ENCODE assay signal across 14 cellular contexts in the genomic region with DNA sequence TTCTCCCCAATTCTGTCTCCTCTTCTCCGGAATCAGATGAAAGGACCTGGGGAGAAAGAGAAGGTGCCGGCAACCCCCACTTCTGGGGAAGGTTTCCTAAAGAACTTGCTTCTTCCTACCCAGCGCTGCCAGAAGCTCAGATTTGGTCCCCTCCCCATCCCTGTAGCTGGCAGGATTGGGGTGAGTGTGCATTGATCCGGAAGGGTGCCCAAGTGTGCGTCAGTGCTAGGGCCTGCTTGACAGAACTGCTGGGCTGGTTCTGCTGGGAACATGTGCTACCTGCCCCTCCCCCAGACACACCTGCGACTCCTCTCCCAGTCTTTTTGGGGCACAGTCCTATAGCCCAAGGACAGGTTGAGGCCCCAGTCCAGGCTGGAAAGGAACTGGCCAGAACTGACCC. TPM values are rescaled to one million over a fixed set of nuclear protein-coding genes. Genes with fewer than 3 reads are reported as not detected.
DNase-seq lines count a peak whose midpoint lies in the region; ATAC-seq and TF ChIP-seq lines count a peak whose summit lies in the region.
"Had no signal": no experiment of that assay in that cellular context is flagged by ENCODE, and none has a peak within 500 bp of the region (broad histone marks: within the 10 kb centered on the region; RNA-seq: fewer than 3 reads in every experiment).

No MANE protein-coding gene starts in this region.

- H3K4me1 ChIP-seq in prostate gland (replicated peaks), result no peaks in the 10 kb centered on the region
- H3K4me1 ChIP-seq in CD4-positive, alpha-beta memory T cell (ENCODE audit: insufficient read depth, low read length), result peaks cover 23% of the 10 kb centered on the region

- peaks cover 0 to 3% (median 0%) of the 10 kb centered on the region in 5 experiments for H3K9me3 Mint-ChIP-seq in brain
- H3K9me3 Mint-ChIP-seq in stimulated activated effector memory CD8-positive, alpha-beta T cell treated with anti-CD3 and anti-CD28 coated beads, Interleukin-12 subunit alpha, Interleukin-12 subunit beta, amount 100 ng/mL, for 72 hours, result no peaks in the 10 kb centered on the region
- no peaks in the 10 kb centered on the region for H3K9me3 Mint-ChIP-seq in CD4-positive, alpha-beta memory T cell

- TF ChIP-seq CTCF in brain (conservative IDR thresholded peaks at IDR 0.05), result no peak
- TF ChIP-seq CTCF in prostate gland (IDR thresholded peaks at IDR 0.05), result no peak

- DNase-seq in Caki2 (ENCODE audit: low read depth), result peak; percentile 58
- peak; percentile 81 for DNase-seq in kidney tubule cell (ENCODE audit: low spot score)
- no peak for DNase-seq in stimulated activated effector memory CD8-positive, alpha-beta T cell treated with anti-CD3 and anti-CD28 coated beads, Interleukin-12 subunit alpha, Interleukin-12 subunit beta, amount 100 ng/mL, for 72 hours (ENCODE audit: low spot score in 2 of 2)
- no peak for DNase-seq in prostate gland (ENCODE audit: low spot score)
- no peak for DNase-seq in UCSD-AML1 (lab: John Stamatoyannopoulos, UW; ENCODE audit: unreplicated experiment)
- DNase-seq in CD4-positive, alpha-beta memory T cell, result no peak
- DNase-seq: GDM1; left ventricle myocardium superior; NCI-H1417; NCI-H526; SHP77; stimulated activated CD8-positive, alpha-beta memory T cell treated with anti-CD3 and anti-CD28 coated beads, Interleukin-4, amount 100 ng/mL, for 48 hours had no signal

- H3K4me1 Mint-ChIP-seq in brain, result peaks cover 61% of the 10 kb centered on the region
- peaks cover 20% of the 10 kb centered on the region for H3K4me1 Mint-ChIP-seq in stimulated activated effector memory CD8-positive, alpha-beta T cell treated with anti-CD3 and anti-CD28 coated beads, Interleukin-12 subunit alpha, Interleukin-12 subunit beta, amount 100 ng/mL, for 72 hours
- H3K4me1 Mint-ChIP-seq in CD4-positive, alpha-beta memory T cell, result peaks cover 17 to 43% (median 27%) of the 10 kb centered on the region in 4 donors

- intact Hi-C loops in prostate gland (cut with DNase I), result loop anchor here (10.0 kb wide), 1 partner anchor 373 kb away; a partner anchor contains a TSS
- intact Hi-C loops in CD4-positive, alpha-beta memory T cell (cut with micrococcal nuclease), result no loop called here

- CTCF ChIA-PET in CD4-positive, alpha-beta memory T cell (lab: Charles Lee; ENCODE audit: partially characterized antibody), result interaction anchor here (2.4 kb wide), 1 partner anchor 8 kb away, joined by 11 read pairs; no protein-coding TSS in a partner anchor

- H3K9me3 ChIP-seq in prostate gland, result no peaks in the 10 kb centered on the region
- no peaks in the 10 kb centered on the region for H3K9me3 ChIP-seq in CD4-positive, alpha-beta memory T cell (ENCODE audit: control insufficient read depth in 1 of 2, low read length in 2 of 2)

- peak overlapping the region in 1 of 2 donors; percentile 9 for H3K27ac ChIP-seq in prostate gland
- no peak overlapping the region for H3K27ac ChIP-seq in CD4-positive, alpha-beta memory T cell (ENCODE audit: low read depth, low read length)

- H3K36me3 ChIP-seq in prostate gland, result no peaks in the 10 kb centered on the region
- no peaks in the 10 kb centered on the region for H3K36me3 ChIP-seq in CD4-positive, alpha-beta memory T cell (ENCODE audit: insufficient read depth, low read length)

- no peak for TF ChIP-seq POLR2A in prostate gland (IDR thresholded peaks at IDR 0.05)

- no peak overlapping the region for H3K4me3 ChIP-seq in prostate gland
- H3K4me3 ChIP-seq in CD4-positive, alpha-beta memory T cell (ENCODE audit: low read length in 2 of 2), result no peak overlapping the region

- H3K4me3 Mint-ChIP-seq in brain, result peak overlapping the region; percentile 28 to 96 (median 92)
- no peak overlapping the region for H3K4me3 Mint-ChIP-seq in stimulated activated effector memory CD8-positive, alpha-beta T cell treated with anti-CD3 and anti-CD28 coated beads, Interleukin-12 subunit alpha, Interleukin-12 subunit beta, amount 100 ng/mL, for 72 hours
- H3K4me3 Mint-ChIP-seq in CD4-positive, alpha-beta memory T cell, result no peak overlapping the region

- WGBS in prostate gland, result 81% methylated on average over 6 of the region's 6 CpGs

- H3K27me3 ChIP-seq in prostate gland (replicated peaks; ENCODE audit: insufficient read depth), result no peaks in the 10 kb centered on the region
- no peaks in the 10 kb centered on the region for H3K27me3 ChIP-seq in CD4-positive, alpha-beta memory T cell (ENCODE audit: insufficient read depth, low read length)

- H3K27me3 Mint-ChIP-seq in brain, result peaks cover 5% of the 10 kb centered on the region
- H3K27me3 Mint-ChIP-seq in CD4-positive, alpha-beta memory T cell, result peaks cover 0 to 2% of the 10 kb centered on the region in 2 donors

- POLR2A ChIA-PET in CD4-positive, alpha-beta memory T cell (lab: Charles Lee; ENCODE audit: partially characterized antibody), result interaction anchor here (5.7 kb wide), 1 partner anchor 34 kb away, joined by 72 read pairs; no protein-coding TSS in a partner anchor

- in situ Hi-C loops in Caki2 (cut with HindIII; ENCODE audit: low pct_unique_long_range_greater_than_20kb, low sequenced_read_pairs), result no loop called here

- H3K36me3 Mint-ChIP-seq in brain, result peaks cover 25% of the 10 kb centered on the region
- H3K36me3 Mint-ChIP-seq in stimulated activated effector memory CD8-positive, alpha-beta T cell treated with anti-CD3 and anti-CD28 coated beads, Interleukin-12 subunit alpha, Interleukin-12 subunit beta, amount 100 ng/mL, for 72 hours, result peaks cover 7% of the 10 kb centered on the region
- H3K36me3 Mint-ChIP-seq in CD4-positive, alpha-beta memory T cell, result peaks cover 0 to 2% of the 10 kb centered on the region in 2 donors

- H3K27ac Mint-ChIP-seq in brain, result peak overlapping the region in 3 of 5 experiments; percentile 48 to 98 (median 93)
- peak overlapping the region; percentile 4 for H3K27ac Mint-ChIP-seq in stimulated activated effector memory CD8-positive, alpha-beta T cell treated with anti-CD3 and anti-CD28 coated beads, Interleukin-12 subunit alpha, Interleukin-12 subunit beta, amount 100 ng/mL, for 72 hours
- peak overlapping the region in 1 of 7 donors; percentile 32 for H3K27ac Mint-ChIP-seq in CD4-positive, alpha-beta memory T cell

- no peak for ATAC-seq in stimulated activated effector memory CD8-positive, alpha-beta T cell treated with anti-CD3 and anti-CD28 coated beads, Interleukin-12 subunit alpha, Interleukin-12 subunit beta, amount 100 ng/mL, for 72 hours
- no peak for ATAC-seq in GM19455 (IDR thresholded peaks at IDR 0.05; ENCODE audit: unreplicated experiment)
- ATAC-seq: left ventricle myocardium superior had no signal

RNA-seq across cellular contexts. Expression of a gene that starts 3.3 kb away (rescaled TPM):
- 49.3 and 50.6 TPM in 2 replicates for total RNA-seq in Caki2 (2014; rRNA removed; shearing (Covaris generic); ENCODE audit: low replicate concordance)
- polyA plus RNA-seq in brain (ENCODE audit: insufficient read depth, low read depth, low replicate concordance), result 9.2 TPM
- total RNA-seq in prostate gland, result 10 to 100 TPM in 1 of 2 donors, 1 to 10 TPM in 1; 4.8 to 17.2 TPM
- total RNA-seq in CD4-positive, alpha-beta memory T cell, result 1 to 10 TPM; 1.5 to 1.6 TPM
- 1 to 10 TPM; 2.3 to 6.8 TPM for polyA plus RNA-seq in CD4-positive, alpha-beta memory T cell

Comparison
In these comparisons a context has a peak if more than half of its experiments do, and no peak if none do; other contexts are left out.
1. DNase-seq: peak in Caki2 (single experiment) and kidney tubule cell (single experiment); none in stimulated activated effector memory CD8-positive, alpha-beta T cell treated with anti-CD3 and anti-CD28 coated beads, Interleukin-12 subunit alpha, Interleukin-12 subunit beta, amount 100 ng/mL, for 72 hours (0 of 2), prostate gland (single experiment), UCSD-AML1 (single experiment) and CD4-positive, alpha-beta memory T cell (0 of 5).
2. H3K4me3 Mint-ChIP-seq: peak in brain (5 of 5); none in stimulated activated effector memory CD8-positive, alpha-beta T cell treated with anti-CD3 and anti-CD28 coated beads, Interleukin-12 subunit alpha, Interleukin-12 subunit beta, amount 100 ng/mL, for 72 hours (single experiment) and CD4-positive, alpha-beta memory T cell (0 of 8).